Comparison of ENCODE assay signal across 26 cellular contexts in the genomic region with DNA sequence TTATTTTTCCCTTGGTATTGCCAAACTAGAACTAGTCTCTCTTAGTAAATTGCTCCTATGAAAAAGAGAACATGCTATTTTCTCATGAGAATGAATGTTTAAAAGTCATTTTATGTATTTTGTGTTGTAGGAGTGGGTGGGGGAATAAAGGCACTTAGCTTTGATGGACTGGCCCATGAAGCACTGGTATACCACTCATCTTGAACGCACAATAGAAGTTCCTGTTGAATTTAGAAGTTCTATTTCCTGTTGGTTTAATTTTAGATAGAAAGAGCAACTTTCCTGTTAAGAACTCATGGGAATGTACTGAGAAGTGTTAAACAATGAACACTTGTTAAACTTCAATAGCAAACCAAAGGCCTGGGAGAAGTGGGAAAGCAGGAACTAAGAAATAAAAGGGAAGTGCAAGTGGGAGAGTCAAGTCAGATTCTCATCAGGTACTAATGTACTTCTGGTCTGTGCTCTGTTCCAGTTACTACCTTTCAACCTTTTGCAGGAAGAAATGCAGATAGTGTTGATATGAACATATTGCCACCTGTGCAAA. TPM values are rescaled to one million over a fixed set of nuclear protein-coding genes. Genes with fewer than 3 reads are reported as not detected.
"Had no signal": no experiment of that assay in that cellular context is flagged by ENCODE, and none has a peak within 500 bp of the region (broad histone marks: within the 10 kb centered on the region; RNA-seq: fewer than 3 reads in every experiment).

No MANE protein-coding gene starts in this region.

- H3K36me3 ChIP-seq: MG63, SJSA1 had no signal

- H3K27ac Mint-ChIP-seq: T-cell had no signal

- H3K4me2 ChIP-seq: SK-N-SH had no signal

- H3K4me1 Mint-ChIP-seq: T-cell had no signal

- H3K9me3 ChIP-seq: SJSA1, SK-N-SH had no signal

- H3K4me3 Mint-ChIP-seq: T-cell had no signal

- H3K4me1 ChIP-seq: SJSA1 had no signal

- H3K4me3 ChIP-seq: MG63, SJSA1 had no signal

- ATAC-seq: T-cell had no signal

- H3K9ac ChIP-seq: SK-N-SH had no signal

- H3K27ac ChIP-seq: SJSA1 had no signal

- H3K27me3 ChIP-seq: MG63, SJSA1 had no signal

- DNase-seq: Karpas-422, KG1, MG63, NCI-H1092, NCI-H1105 treated with DMSO at 0.1 percent for 48 hours, NCI-H1417 treated with DMSO at 0.1 percent for 48 hours, NCI-H146, NCI-H1694 treated with DMSO at 0.1 percent for 48 hours, NCI-H1930, NCI-H2081, NCI-H2107, NCI-H2227 treated with DMSO at 0.1 percent for 48 hours, NCI-H446, NCI-H510A, NCI-H524 treated with DMSO at 0.1 percent for 48 hours, NCI-H69, NCI-H774, Right ventricle myocardium superior, RPMI8226, SIG-M5, SK-N-SH, SW 1271, T-cell had no signal

- FAIRE-seq: HTR-8/SVneo, RCC 7860 had no signal

RNA-seq across cellular contexts. Expression of a gene that starts 23.1 kb away (rescaled TPM):
- total RNA-seq: Right ventricle myocardium superior, SJSA1, T-cell had no signal
- polyA plus RNA-seq: SK-N-SH had no signal

RNA-seq across cellular contexts. Expression of a gene that starts 23.5 kb away (rescaled TPM):
- total RNA-seq: Right ventricle myocardium superior had no signal
- polyA plus RNA-seq: SK-N-SH had no signal
